Comparison of ENCODE assay signal across 24 cellular contexts in genomic region chr22:45562102-45562501, GRCh38. TPM values are rescaled to one million over a fixed set of nuclear protein-coding genes. Genes with fewer than 3 reads are reported as not detected.
"Had no signal": no experiment of that assay in that cellular context is flagged by ENCODE, and none has a peak within 500 bp of the region (broad histone marks: within the 10 kb centered on the region; RNA-seq: fewer than 3 reads in every experiment).

No MANE protein-coding gene starts in this region.

- H3K36me3 ChIP-seq: lower lobe of right lung, prostate gland, spleen, transverse colon, upper lobe of right lung had no signal

- H3K4me3 Mint-ChIP-seq: immature natural killer cell; naive thymus-derived CD8-positive, alpha-beta T cell; nephron progenitor cell; stimulated activated naive B cell treated with anti-CD40 and anti-IgM and Interleukin-4, amounts not matched to agents 10 μg/mL and 1 μg/mL and 100 μg/mL, for 72 hours; stimulated activated naive CD8-positive, alpha-beta T cell treated with anti-CD3 and anti-CD28 coated beads, Interleukin-15, Interleukin-2, amounts not matched to agents 100 ng/mL and 50 ng/mL, for 24 hours had no signal

- H3K36me3 Mint-ChIP-seq: immature natural killer cell had no signal

- H3K27ac ChIP-seq: dorsolateral prefrontal cortex, esophagus squamous epithelium, lower lobe of right lung, parathyroid adenoma, prostate gland, right atrium auricular region, skin epidermis, spleen, transverse colon, upper lobe of right lung, vagina had no signal

- DNase-seq: dorsolateral prefrontal cortex; effector CD4-positive, alpha-beta T cell; esophagus squamous epithelium; hypothalamus; immature natural killer cell; islet precursor cell; kidney glomerular epithelial cell; left colon; left ventricle myocardium superior; lower lobe of right lung; naive thymus-derived CD8-positive, alpha-beta T cell; nephron progenitor cell; spleen; stimulated activated CD4-positive, alpha-beta T cell treated with anti-CD3 and anti-CD28 coated beads, Interleukin-15, amount 100 ng/mL, for 24 hours; stimulated activated CD4-positive, alpha-beta T cell treated with anti-CD3 and anti-CD28 coated beads, Interleukin-2, amount 100 ng/mL, for 48 hours; stimulated activated naive B cell treated with anti-CD40 and anti-IgM and Interleukin-4, amounts not matched to agents 10 μg/mL and 1 μg/mL and 100 μg/mL, for 72 hours; transverse colon had no signal

- H3K9me3 ChIP-seq: prostate gland, vagina had no signal

- H3K4me1 Mint-ChIP-seq: immature natural killer cell; naive thymus-derived CD8-positive, alpha-beta T cell; stimulated activated naive B cell treated with anti-CD40 and anti-IgM and Interleukin-4, amounts not matched to agents 10 μg/mL and 1 μg/mL and 100 μg/mL, for 72 hours had no signal

- H3K27me3 ChIP-seq: right atrium auricular region, vagina had no signal

- H3K27ac Mint-ChIP-seq: immature natural killer cell; naive thymus-derived CD8-positive, alpha-beta T cell; nephron progenitor cell; stimulated activated naive B cell treated with anti-CD40 and anti-IgM and Interleukin-4, amounts not matched to agents 10 μg/mL and 1 μg/mL and 100 μg/mL, for 72 hours; stimulated activated naive CD8-positive, alpha-beta T cell treated with anti-CD3 and anti-CD28 coated beads, Interleukin-15, Interleukin-2, amounts not matched to agents 100 ng/mL and 50 ng/mL, for 24 hours had no signal

- H3K79me2 ChIP-seq: parathyroid adenoma had no signal

- ATAC-seq: left colon; left ventricle myocardium superior; naive thymus-derived CD8-positive, alpha-beta T cell; stimulated activated naive B cell treated with anti-CD40 and anti-IgM and Interleukin-4, amounts not matched to agents 10 μg/mL and 1 μg/mL and 100 μg/mL, for 72 hours had no signal

- H2AFZ ChIP-seq: parathyroid adenoma had no signal

- H3K9ac ChIP-seq: parathyroid adenoma had no signal

- H3K4me3 ChIP-seq: dorsolateral prefrontal cortex, esophagus squamous epithelium, lower lobe of right lung, prostate gland, right atrium auricular region, skin epidermis, spleen, transverse colon, upper lobe of right lung, vagina had no signal

- H3K4me1 ChIP-seq: esophagus squamous epithelium, lower lobe of right lung, parathyroid adenoma, prostate gland, right atrium auricular region, spleen, transverse colon, upper lobe of right lung, vagina had no signal

RNA-seq across cellular contexts. Expression of gene FBLN1, which starts 59.4 kb away (rescaled TPM):
- total RNA-seq: naive thymus-derived CD8-positive, alpha-beta T cell had no signal
- polyA plus RNA-seq: immature natural killer cell; naive thymus-derived CD8-positive, alpha-beta T cell had no signal
